In genomic region chr6:4136354-4136831, GRCh38 we compare ENCODE assay signal across 8 cellular contexts. TPM values are rescaled to one million over a fixed set of nuclear protein-coding genes. Genes with fewer than 3 reads are reported as not detected.
DNase-seq lines count a peak whose midpoint lies in the region; ATAC-seq and TF ChIP-seq lines count a peak whose summit lies in the region.

No MANE protein-coding gene starts in this region.

- WGBS in esophagus squamous epithelium, 2 donors, result 5 to 11% methylated on average over 1 of the region's 1 CpG

- TF ChIP-seq POLR2A in esophagus squamous epithelium (IDR thresholded peaks at IDR 0.05), result no peak

- H3K27ac ChIP-seq in DND-41 (ENCODE audit: low read length) (peak overlapping the region; percentile 74), RWPE2 (ENCODE audit: poor library complexity, severe bottlenecking) (peak overlapping the region; percentile 5), esophagus squamous epithelium (peak overlapping the region; percentile 78 to 96 (median 85)), parathyroid adenoma (peak overlapping the region; percentile 69)

- peak overlapping the region; percentile 95 for H2AFZ ChIP-seq in DND-41 (ENCODE audit: low read depth, low read length)
- H2AFZ ChIP-seq in parathyroid adenoma, result peak overlapping the region; percentile 95

- H4K20me1 ChIP-seq in DND-41 (ENCODE audit: insufficient read depth, low read length), result peaks cover 6% of the 10 kb centered on the region; the same call in 1 of the 2 replicates

- H3K9me3 ChIP-seq in DND-41 (ENCODE audit: insufficient read depth, low read length, severe bottlenecking) (peaks cover 7% of the 10 kb centered on the region), RWPE2 (ENCODE audit: severe bottlenecking) (no peaks in the 10 kb centered on the region), esophagus squamous epithelium (no peaks in the 10 kb centered on the region), parathyroid adenoma (ENCODE audit: control insufficient read depth, low read length) (no peaks in the 10 kb centered on the region)

- no peaks in the 10 kb centered on the region for H3K27me3 ChIP-seq in DND-41 (ENCODE audit: insufficient read depth, low read length, poor library complexity)
- H3K27me3 ChIP-seq in RWPE2 (ENCODE audit: insufficient read depth, poor library complexity, severe bottlenecking), result no peaks in the 10 kb centered on the region
- H3K27me3 ChIP-seq in esophagus squamous epithelium, result no peaks in the 10 kb centered on the region
- H3K27me3 ChIP-seq in parathyroid adenoma (ENCODE audit: control insufficient read depth, insufficient read depth, low read length), result no peaks in the 10 kb centered on the region

- ATAC-seq in DND-41 (ENCODE audit: insufficient read depth, low read depth) (no peak), RWPE2 (ENCODE audit: low read depth) (no peak), HG02973 (IDR thresholded peaks at IDR 0.05; ENCODE audit: unreplicated experiment) (no peak)

- H3K9ac ChIP-seq in DND-41 (ENCODE audit: low read depth, low read length) (peak overlapping the region; percentile 69), parathyroid adenoma (no peak overlapping the region)

- DNase-seq in DND-41, result no peak
- DNase-seq in RWPE2 (ENCODE audit: low spot score), result no peak
- no peak for DNase-seq in esophagus squamous epithelium (lab: John Stamatoyannopoulos, UW)
- no peak for DNase-seq in cortex of kidney (lab: John Stamatoyannopoulos, UW)
- DNase-seq in superior temporal gyrus (ENCODE audit: extremely low spot score), result no peak
- DNase-seq in NCI-H1436 (lab: John Stamatoyannopoulos, UW), result no peak

- intact Hi-C loops in esophagus squamous epithelium (cut with DNase I), result loop anchor here (10.0 kb wide), 1 partner anchor 112 kb away; a partner anchor contains a TSS

- H3K36me3 ChIP-seq in DND-41 (ENCODE audit: insufficient read depth, low read length) (peaks cover 16% of the 10 kb centered on the region), RWPE2 (ENCODE audit: low read depth) (peaks cover 17% of the 10 kb centered on the region), esophagus squamous epithelium (peaks cover 0 to 17% (median 0%) of the 10 kb centered on the region in 3 donors), parathyroid adenoma (ENCODE audit: control insufficient read depth, insufficient read depth, low read length) (no peaks in the 10 kb centered on the region)

- TF ChIP-seq CTCF in DND-41 (IDR thresholded peaks at IDR 0.05; ENCODE audit: borderline replicate concordance, extremely low read depth, low read length, poor library complexity, severe bottlenecking) (no peak), RWPE2 (IDR thresholded peaks at IDR 0.05; ENCODE audit: poor library complexity, severe bottlenecking) (no peak), esophagus squamous epithelium (IDR thresholded peaks at IDR 0.05) (peak in 1 of 6 experiments; percentile 4), parathyroid adenoma (IDR thresholded peaks at IDR 0.05) (no peak)

- peak overlapping the region; percentile 93 for H3K4me2 ChIP-seq in DND-41 (ENCODE audit: insufficient read depth, low read length)
- peak overlapping the region; percentile 97 for H3K4me2 ChIP-seq in parathyroid adenoma (ENCODE audit: low read length)

- H3K4me1 ChIP-seq in DND-41 (ENCODE audit: insufficient read depth, low read length) (peaks cover 23% of the 10 kb centered on the region), RWPE2 (ENCODE audit: insufficient read depth, poor library complexity, severe bottlenecking) (peaks cover 7% of the 10 kb centered on the region), esophagus squamous epithelium (peaks cover 0 to 39% (median 11%) of the 10 kb centered on the region in 3 donors), parathyroid adenoma (peaks cover 7% of the 10 kb centered on the region)

- peaks cover 28% of the 10 kb centered on the region for H3K79me2 ChIP-seq in DND-41 (ENCODE audit: insufficient read depth, low read length)
- no peaks in the 10 kb centered on the region for H3K79me2 ChIP-seq in parathyroid adenoma

- H3K4me3 ChIP-seq in DND-41 (ENCODE audit: low read depth in 1 of 2, low read length in 2 of 2), result peak overlapping the region; percentile 54 to 87; a peak in 3 of 4 replicates
- H3K4me3 ChIP-seq in RWPE2 (ENCODE audit: severe bottlenecking), result peak overlapping the region; percentile 42
- H3K4me3 ChIP-seq in esophagus squamous epithelium, result peak overlapping the region; percentile 61 to 87 (median 80)
- peak overlapping the region; percentile 85 for H3K4me3 ChIP-seq in parathyroid adenoma (ENCODE audit: low read depth, low read length)

RNA-seq across cellular contexts. Expression of gene ECI2, which starts 1.0 kb away (rescaled TPM):
- 10 to 100 TPM; 11.7 to 38.0 (median 19.1) TPM for total RNA-seq in esophagus squamous epithelium

RNA-seq across cellular contexts. Expression of gene FAM217A, which starts 57.5 kb away (rescaled TPM):
- not detected for total RNA-seq in esophagus squamous epithelium

Comparison
In these comparisons a context has a peak if more than half of its experiments do, and no peak if none do; other contexts are left out.
1. H3K27ac ChIP-seq: peak in every context shown above with its lines; median percentile 85 in esophagus squamous epithelium; 74 in DND-41; 69 in parathyroid adenoma; 5 in RWPE2.